Comparison of ENCODE assay signal across 17 cellular contexts in the genomic region with DNA sequence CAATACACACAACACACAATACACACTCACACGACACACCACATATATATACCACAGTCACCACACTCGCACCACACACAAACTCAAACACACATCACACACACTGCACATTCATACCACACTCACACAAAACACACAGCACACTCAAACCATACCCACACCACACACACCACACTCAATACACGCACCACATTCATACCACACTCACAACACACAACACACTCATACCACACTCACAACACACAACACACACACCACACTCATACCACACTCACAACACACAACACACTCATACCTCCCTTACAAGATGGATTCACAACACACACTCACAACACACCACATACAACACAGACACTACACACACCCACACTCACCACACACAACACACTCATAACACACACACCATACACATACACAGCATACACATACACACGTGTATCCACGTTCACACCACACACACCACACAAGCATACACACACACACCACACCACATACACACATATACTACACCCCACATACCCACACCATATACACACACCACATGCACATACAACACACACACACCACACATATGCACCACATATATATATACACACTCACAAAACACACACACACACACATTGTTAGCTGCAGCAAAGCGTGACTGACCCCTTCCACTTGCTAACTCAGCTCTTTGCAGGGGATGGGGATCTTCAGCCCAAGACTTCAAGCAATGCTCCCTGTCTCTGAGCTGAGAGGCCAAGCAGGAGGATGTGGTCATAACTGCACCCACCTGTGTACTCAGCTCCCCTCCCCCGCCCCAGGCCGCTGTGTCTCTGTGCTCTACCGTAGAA. TPM values are rescaled to one million over a fixed set of nuclear protein-coding genes. Genes with fewer than 3 reads are reported as not detected.
A peak's percentile ranks its signal among the peaks of the same experiment; 100 is the strongest.
DNase-seq lines count a peak whose midpoint lies in the region; ATAC-seq and TF ChIP-seq lines count a peak whose summit lies in the region.
"Had no signal": no experiment of that assay in that cellular context is flagged by ENCODE, and none has a peak within 500 bp of the region (broad histone marks: within the 10 kb centered on the region; RNA-seq: fewer than 3 reads in every experiment).

No MANE protein-coding gene starts in this region.

- H4K20me1 ChIP-seq in H9 (ENCODE audit: control insufficient read depth, insufficient read depth, insufficient read length) = peaks cover 4% of the 10 kb centered on the region

- POLR2A ChIA-PET in RWPE1 (lab: Yijun Ruan, JAX; ENCODE audit: low non-redundant PET) = no interaction called here

- no peaks in the 10 kb centered on the region for H3K79me1 ChIP-seq in H9 (ENCODE audit: insufficient read depth, low read depth, low read length, poor library complexity, severe bottlenecking)
- H3K79me1 ChIP-seq in trophoblast cell (ENCODE audit: low read length) = no peaks in the 10 kb centered on the region

- H3K4ac ChIP-seq in H9 (ENCODE audit: low read depth, low read length) (no peak overlapping the region), trophoblast cell (ENCODE audit: low read depth, low read length) (no peak overlapping the region)

- H3K4me2 ChIP-seq in H9 (ENCODE audit: insufficient read depth, insufficient read length, low read length) (no peak overlapping the region), trophoblast cell (ENCODE audit: low read length) (no peak overlapping the region)

- no peaks in the 10 kb centered on the region for H3K36me3 ChIP-seq in trophoblast cell (ENCODE audit: control insufficient read depth in 1 of 2, insufficient read depth in 2 of 2, low read length in 2 of 2)
- H3K36me3 ChIP-seq: left ventricle myocardium inferior, sigmoid colon had no signal

- H3K18ac ChIP-seq in H9 (ENCODE audit: insufficient read length, low read depth, low read length) (no peak overlapping the region), trophoblast cell (ENCODE audit: low read length) (no peak overlapping the region)

- H4K12ac ChIP-seq in trophoblast cell (ENCODE audit: low read depth, low read length) = no peak overlapping the region

- H2AFZ ChIP-seq in H9 (ENCODE audit: low read length) = no peak overlapping the region
- no peak overlapping the region for H2AFZ ChIP-seq in trophoblast cell (ENCODE audit: insufficient read depth, low read length, poor library complexity)

- H3K4me1 ChIP-seq in H9 (ENCODE audit: insufficient read depth, low read length) = peaks cover 3% of the 10 kb centered on the region; the same call in 1 of the 2 replicates
- peaks cover 8 to 16% of the 10 kb centered on the region in 2 experiments for H3K4me1 ChIP-seq in trophoblast cell (ENCODE audit: control insufficient read depth in 1 of 2, insufficient read depth in 2 of 2, low read length in 2 of 2)
- H3K4me1 ChIP-seq: left ventricle myocardium inferior, sigmoid colon had no signal

- H4K8ac ChIP-seq in H9 (replicated peaks; ENCODE audit: insufficient read length, low read depth, low read length) = no peak overlapping the region
- H4K8ac ChIP-seq in trophoblast cell (ENCODE audit: low read depth, low read length) = no peak overlapping the region

- DNase-seq in GM13977 (ENCODE audit: low spot score) (peak; percentile 61), H9 (peak; percentile 17), RWPE1 (ENCODE audit: low spot score) (no peak), trophoblast cell (no peak)
- DNase-seq in stimulated activated CD4-positive, alpha-beta T cell treated with anti-CD3 and anti-CD28 coated beads, Interleukin-4, amount 100 ng/mL, for 4 hours = no peak
- DNase-seq: activated CD4-positive, alpha-beta T cell treated with anti-CD3 and anti-CD28 coated beads, Interleukin-2, amount 50 U/mL, for 4 hours; activated naive CD4-positive, alpha-beta T cell treated with anti-CD3 and anti-CD28 coated beads, Interleukin-2, amount 50 U/mL, for 16 hours; central memory CD4-positive, alpha-beta T cell; COR-L47; left ventricle myocardium inferior; NCI-H2081 treated with DMSO at 0.1 percent for 48 hours; sigmoid colon; substantia nigra had no signal

- H3T11ph ChIP-seq in H9 (ENCODE audit: low read length) = no peak overlapping the region

- peaks cover 8 to 13% of the 10 kb centered on the region in 2 experiments for H3K4me1 Mint-ChIP-seq in H9

- H3K4me3 ChIP-seq in trophoblast cell (ENCODE audit: low read depth, low read length) = peak overlapping the region; percentile 25
- H3K4me3 ChIP-seq: left ventricle myocardium inferior, sigmoid colon had no signal

- WGBS in H9 (ENCODE audit: extremely low coverage, insufficient read length, low lambda C conversion rate) = 100% methylated on average over 5 of the region's 9 CpGs
- 100% methylated on average over 4 of the region's 9 CpGs for WGBS in trophoblast cell (ENCODE audit: extremely low coverage, insufficient coverage, insufficient read length)

- H2AK5ac ChIP-seq in H9 (ENCODE audit: insufficient read length, low read length) (no peak overlapping the region), trophoblast cell (ENCODE audit: low read length) (no peak overlapping the region)

- H2BK5ac ChIP-seq in H9 (ENCODE audit: insufficient read length, low read length) (no peak overlapping the region), trophoblast cell (ENCODE audit: low read depth, low read length, poor library complexity) (no peak overlapping the region)

- H3K27me3 Mint-ChIP-seq in H9 (ENCODE audit: low read depth) = no peaks in the 10 kb centered on the region

- ATAC-seq in GM19455 (IDR thresholded peaks at IDR 0.05; ENCODE audit: unreplicated experiment) = no peak
- ATAC-seq in HG03108 (IDR thresholded peaks at IDR 0.05; ENCODE audit: unreplicated experiment) = no peak

- no peaks in the 10 kb centered on the region for H3K9me3 ChIP-seq in H9 (ENCODE audit: control insufficient read depth, low read depth, low read length)
- H3K9me3 ChIP-seq in trophoblast cell (ENCODE audit: insufficient read depth, low read depth, low read length) = peaks cover 10% of the 10 kb centered on the region
- H3K9me3 ChIP-seq: left ventricle myocardium inferior, sigmoid colon had no signal

- in situ Hi-C loops in GM13977 (cut with MboI; ENCODE audit: low pct_unique_long_range_greater_than_20kb, low sequenced_read_pairs, unreplicated experiment) = no loop called here

- H3K23ac ChIP-seq in H9 (ENCODE audit: insufficient read length, low read depth, low read length) = no peak overlapping the region
- peak overlapping the region; percentile 28 for H3K23ac ChIP-seq in trophoblast cell (ENCODE audit: low read length)

- H3K27ac ChIP-seq in H9 (ENCODE audit: insufficient read length, low read depth, low read length) (no peak overlapping the region), RWPE1 (peak overlapping the region; percentile 92), trophoblast cell (ENCODE audit: low read depth, low read length) (no peak overlapping the region)
- H3K27ac ChIP-seq: left ventricle myocardium inferior, sigmoid colon had no signal

- no peak overlapping the region for H3K4me3 Mint-ChIP-seq in H9
- H3K4me3 Mint-ChIP-seq: nephron; T-helper 2 cell treated with Interferon-gamma antibody and Interleukin-4, amounts not matched to agents 5 μg/mL and 100 μg/mL, for 36 hours had no signal

- H3K79me2 ChIP-seq in H9 (ENCODE audit: insufficient read depth, low read length) (no peaks in the 10 kb centered on the region), trophoblast cell (ENCODE audit: control insufficient read depth, insufficient read depth, low read length, poor library complexity) (no peaks in the 10 kb centered on the region)

- CTCF ChIA-PET in RWPE1 (lab: Yijun Ruan, JAX) = no interaction called here

- H2BK120ac ChIP-seq in H9 (ENCODE audit: low read depth, low read length, poor library complexity, severe bottlenecking) (no peak overlapping the region), trophoblast cell (ENCODE audit: insufficient read depth, low read length, poor library complexity) (no peak overlapping the region)

- H2BK12ac ChIP-seq in H9 (ENCODE audit: insufficient read length, low read depth, low read length) = no peak overlapping the region
- no peak overlapping the region for H2BK12ac ChIP-seq in trophoblast cell (ENCODE audit: low read length)

- H3K56ac ChIP-seq in H9 (ENCODE audit: insufficient read length, low read depth, low read length) = no peak overlapping the region

- no peaks in the 10 kb centered on the region for H3K23me2 ChIP-seq in H9 (ENCODE audit: insufficient read length, low read depth, low read length, poor library complexity, severe bottlenecking)

- H3K27me3 ChIP-seq in H9 (ENCODE audit: insufficient read depth, low read length) (no peaks in the 10 kb centered on the region), trophoblast cell (ENCODE audit: insufficient read depth, low read length) (no peaks in the 10 kb centered on the region)
- H3K27me3 ChIP-seq: sigmoid colon had no signal

- H3K14ac ChIP-seq in H9 (ENCODE audit: insufficient read depth, low read length) (no peak overlapping the region), trophoblast cell (ENCODE audit: low read length) (no peak overlapping the region)

- H4K91ac ChIP-seq in H9 (ENCODE audit: insufficient read length, low read depth, low read length) = no peak overlapping the region
- H4K91ac ChIP-seq in trophoblast cell (ENCODE audit: low read depth, low read length) = no peak overlapping the region

- no peak overlapping the region for H3K27ac Mint-ChIP-seq in H9
- H3K27ac Mint-ChIP-seq: nephron; T-helper 2 cell treated with Interferon-gamma antibody and Interleukin-4, amounts not matched to agents 5 μg/mL and 100 μg/mL, for 36 hours had no signal

- H3K9me3 Mint-ChIP-seq in H9 = no peaks in the 10 kb centered on the region
- H3K9me3 Mint-ChIP-seq: nephron; T-helper 2 cell treated with Interferon-gamma antibody and Interleukin-4, amounts not matched to agents 5 μg/mL and 100 μg/mL, for 36 hours had no signal

- no peaks in the 10 kb centered on the region for H3K36me3 Mint-ChIP-seq in H9 (ENCODE audit: insufficient read depth in 1 of 3, low read depth in 3 of 3)

- no peak for TF ChIP-seq CTCF in GM13977 (IDR thresholded peaks at IDR 0.05; ENCODE audit: extremely low read depth, insufficient read depth, missing control alignments)
- no peak for TF ChIP-seq CTCF in H9 (conservative IDR thresholded peaks at IDR 0.05)
- TF ChIP-seq CTCF in RWPE1 (conservative IDR thresholded peaks at IDR 0.05; ENCODE audit: low read depth) = no peak

- H4K5ac ChIP-seq in H9 (ENCODE audit: insufficient read length, low read depth, low read length) = no peak overlapping the region

- no peak overlapping the region for H2BK15ac ChIP-seq in H9 (ENCODE audit: low read depth, low read length)

- H2BK20ac ChIP-seq in H9 (ENCODE audit: low read depth, low read length, poor library complexity, severe bottlenecking) = no peak overlapping the region

- no peak overlapping the region for H3K9ac ChIP-seq in H9 (ENCODE audit: extremely low read depth, insufficient read length, low read length)
- no peak overlapping the region for H3K9ac ChIP-seq in trophoblast cell (ENCODE audit: low read length)

RNA-seq across cellular contexts. Expression of gene SDC1, which starts 59.0 kb away (rescaled TPM):
- total RNA-seq in H9 (2021) = 22.3 and 25.1 TPM in 2 replicates
- 402 and 444 TPM in 2 replicates for polyA plus RNA-seq in trophoblast cell (2013)

Comparison
In these comparisons a context has a peak if more than half of its experiments do, and no peak if none do; other contexts are left out.
1. DNase-seq: peak in GM13977 (single experiment) and H9 (single experiment); none in RWPE1 (single experiment), trophoblast cell (0 of 2) and stimulated activated CD4-positive, alpha-beta T cell treated with anti-CD3 and anti-CD28 coated beads, Interleukin-4, amount 100 ng/mL, for 4 hours (0 of 2).